Comparison of ENCODE assay signal across 16 cellular contexts in the genomic region with DNA sequence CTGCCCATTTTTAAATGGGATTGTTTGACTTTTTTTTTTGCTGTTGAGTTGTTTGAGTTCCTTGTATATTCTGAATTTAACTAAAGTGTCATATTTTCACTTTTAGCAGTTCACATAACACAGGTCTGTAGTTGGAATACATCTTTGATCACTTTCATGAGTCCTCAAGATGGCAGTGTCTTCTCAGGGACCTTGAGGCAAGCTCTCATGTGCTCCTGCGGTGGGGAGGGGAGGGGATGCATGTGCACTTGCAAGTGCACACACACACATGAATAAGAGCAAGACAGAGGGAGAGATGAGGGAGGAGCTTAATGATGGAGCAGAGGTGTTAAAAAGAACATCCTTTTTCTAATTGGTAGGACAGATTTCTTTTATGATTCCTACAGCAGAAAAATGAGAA.
A peak's percentile ranks its signal among the peaks of the same experiment; 100 is the strongest.
DNase-seq lines count a peak whose midpoint lies in the region; ATAC-seq, FAIRE-seq and TF ChIP-seq lines count a peak whose summit lies in the region.
"Had no signal": no experiment of that assay in that cellular context is flagged by ENCODE, and none has a peak within 500 bp of the region (broad histone marks: within the 10 kb centered on the region; RNA-seq: fewer than 3 reads in every experiment).

No MANE protein-coding gene starts in this region.

- ATAC-seq in activated naive CD8-positive, alpha-beta T cell treated with anti-CD3 and anti-CD28 coated beads, Interleukin-2, amount 10 ng/mL, durations not matched to agents 7 days and 5 days (ENCODE audit: low read depth), result peak; percentile 91
- ATAC-seq: HepG2, left cardiac atrium had no signal

- FAIRE-seq in H54 (lab: Jason Lieb, UNC), result no peak
- FAIRE-seq: G401.6, HepG2 had no signal

- TF ChIP-seq POLR2A in H54 (IDR thresholded peaks at IDR 0.05; ENCODE audit: low read depth, low read length), result no peak

- peaks cover 6% of the 10 kb centered on the region for H3K27me3 Mint-ChIP-seq in activated naive CD8-positive, alpha-beta T cell treated with anti-CD3 and anti-CD28 coated beads, Interleukin-2, amount 10 ng/mL, durations not matched to agents 7 days and 5 days

- peak overlapping the region; percentile 64 for H3K4me3 Mint-ChIP-seq in activated naive CD8-positive, alpha-beta T cell treated with anti-CD3 and anti-CD28 coated beads, Interleukin-2, amount 10 ng/mL, durations not matched to agents 7 days and 5 days

- DNase-seq in T-helper 1 cell (peak; percentile 9 to 67 (median 32)), activated T-cell treated with anti-CD3 and anti-CD28 coated beads for 1 hour (ENCODE audit: low read depth) (peak; percentile 15), nucleus accumbens (lab: John Stamatoyannopoulos, UW) (no peak), COR-L47 (lab: John Stamatoyannopoulos, UW) (no peak), H54 (ENCODE audit: insufficient read length, low spot score) (no peak), foreskin fibroblast (no peak)
- DNase-seq in activated naive CD8-positive, alpha-beta T cell treated with anti-CD3 and anti-CD28 coated beads, Interleukin-2, amount 10 ng/mL, durations not matched to agents 7 days and 5 days, result no peak
- DNase-seq in stimulated activated CD8-positive, alpha-beta memory T cell treated with anti-CD3 and anti-CD28 coated beads, Interleukin-7, amount 100 ng/mL, for 4 hours (ENCODE audit: low read depth in 2 of 2), result peak; percentile 17 to 31
- DNase-seq: esophagus squamous epithelium, left cardiac atrium, NCI-H1105 treated with DMSO at 0.1 percent for 48 hours, substantia nigra had no signal

- H3K27ac Mint-ChIP-seq in activated naive CD8-positive, alpha-beta T cell treated with anti-CD3 and anti-CD28 coated beads, Interleukin-2, amount 10 ng/mL, durations not matched to agents 7 days and 5 days, result peak overlapping the region; percentile 80

- POLR2A ChIA-PET in activated naive CD8-positive, alpha-beta T cell treated with anti-CD3 and anti-CD28 coated beads, Interleukin-2, amount 10 ng/mL, durations not matched to agents 7 days and 5 days (lab: Charles Lee), result interaction anchor here (0.7 to 1.0 kb wide), 3 partner anchors 573 to 596 kb away, joined by 3 to 6 read pairs (median 3); no protein-coding TSS in a partner anchor

- TF ChIP-seq CTCF in foreskin fibroblast (IDR thresholded peaks at IDR 0.05; ENCODE audit: low read depth, low read length), result no peak

- peaks cover 17% of the 10 kb centered on the region for H3K4me1 Mint-ChIP-seq in activated naive CD8-positive, alpha-beta T cell treated with anti-CD3 and anti-CD28 coated beads, Interleukin-2, amount 10 ng/mL, durations not matched to agents 7 days and 5 days

- no peaks in the 10 kb centered on the region for H3K9me3 Mint-ChIP-seq in activated naive CD8-positive, alpha-beta T cell treated with anti-CD3 and anti-CD28 coated beads, Interleukin-2, amount 10 ng/mL, durations not matched to agents 7 days and 5 days

- no peaks in the 10 kb centered on the region for H3K36me3 Mint-ChIP-seq in activated naive CD8-positive, alpha-beta T cell treated with anti-CD3 and anti-CD28 coated beads, Interleukin-2, amount 10 ng/mL, durations not matched to agents 7 days and 5 days

- H3K4me3 ChIP-seq in foreskin fibroblast (ENCODE audit: low read depth in 1 of 2, low read length in 2 of 2), result no peak overlapping the region
- H3K4me3 ChIP-seq: BLaER1, esophagus squamous epithelium, hepatocyte had no signal

Comparison
In these comparisons a context has a peak if more than half of its experiments do, and no peak if none do; other contexts are left out.
1. DNase-seq: peak in T-helper 1 cell (5 of 5), activated T-cell treated with anti-CD3 and anti-CD28 coated beads for 1 hour (single experiment) and stimulated activated CD8-positive, alpha-beta memory T cell treated with anti-CD3 and anti-CD28 coated beads, Interleukin-7, amount 100 ng/mL, for 4 hours (2 of 2); none in activated naive CD8-positive, alpha-beta T cell treated with anti-CD3 and anti-CD28 coated beads, Interleukin-2, amount 10 ng/mL, durations not matched to agents 7 days and 5 days (single experiment), nucleus accumbens (0 of 56), COR-L47 (single experiment), H54 (single experiment) and foreskin fibroblast (0 of 2).